In genomic region chr6:42268016-42268834, GRCh38 we compare ENCODE assay signal across 20 cellular contexts. TPM values are rescaled to one million over a fixed set of nuclear protein-coding genes. Genes with fewer than 3 reads are reported as not detected.
DNase-seq lines count a peak whose midpoint lies in the region; ATAC-seq and TF ChIP-seq lines count a peak whose summit lies in the region.
"Had no signal": no experiment of that assay in that cellular context is flagged by ENCODE, and none has a peak within 500 bp of the region (broad histone marks: within the 10 kb centered on the region; RNA-seq: fewer than 3 reads in every experiment).

No MANE protein-coding gene starts in this region.

- H3K4me1 ChIP-seq in HEK293 (ENCODE audit: control insufficient read depth, insufficient read depth, low read length) = no peaks in the 10 kb centered on the region
- no peaks in the 10 kb centered on the region for H3K4me1 ChIP-seq in foreskin keratinocyte

- no peaks in the 10 kb centered on the region for H3K36me3 ChIP-seq in HEK293 (ENCODE audit: control insufficient read depth in 2 of 2, insufficient read depth in 1 of 2, low read length in 2 of 2)

- no peak overlapping the region for H3K4me3 Mint-ChIP-seq in activated naive CD4-positive, alpha-beta T cell treated with anti-CD3 and anti-CD28 coated beads for 36 hours
- H3K4me3 Mint-ChIP-seq in central memory CD8-positive, alpha-beta T cell = no peak overlapping the region
- H3K4me3 Mint-ChIP-seq in stimulated activated memory B cell treated with anti-CD40 and anti-IgM and Interleukin-4, amounts not matched to agents 10 μg/mL and 1 μg/mL and 100 μg/mL, for 72 hours = no peak overlapping the region

- H3K27me3 Mint-ChIP-seq in activated naive CD4-positive, alpha-beta T cell treated with anti-CD3 and anti-CD28 coated beads for 36 hours (ENCODE audit: low read depth) = no peaks in the 10 kb centered on the region
- no peaks in the 10 kb centered on the region for H3K27me3 Mint-ChIP-seq in central memory CD8-positive, alpha-beta T cell
- H3K27me3 Mint-ChIP-seq in stimulated activated memory B cell treated with anti-CD40 and anti-IgM and Interleukin-4, amounts not matched to agents 10 μg/mL and 1 μg/mL and 100 μg/mL, for 72 hours = no peaks in the 10 kb centered on the region

- H3K36me3 Mint-ChIP-seq in activated naive CD4-positive, alpha-beta T cell treated with anti-CD3 and anti-CD28 coated beads, Interleukin-2, amount 50 U/mL, for 72 hours = peaks cover 0 to 6% of the 10 kb centered on the region in 2 donors
- peaks cover 2% of the 10 kb centered on the region for H3K36me3 Mint-ChIP-seq in activated naive CD4-positive, alpha-beta T cell treated with anti-CD3 and anti-CD28 coated beads for 36 hours (ENCODE audit: low read depth)
- H3K36me3 Mint-ChIP-seq in central memory CD8-positive, alpha-beta T cell (ENCODE audit: insufficient read depth) = peaks cover 19% of the 10 kb centered on the region
- peaks cover 5% of the 10 kb centered on the region for H3K36me3 Mint-ChIP-seq in stimulated activated memory B cell treated with anti-CD40 and anti-IgM and Interleukin-4, amounts not matched to agents 10 μg/mL and 1 μg/mL and 100 μg/mL, for 72 hours

- no peaks in the 10 kb centered on the region for H3K27me3 ChIP-seq in foreskin keratinocyte

- H3K9me3 Mint-ChIP-seq in activated naive CD4-positive, alpha-beta T cell treated with anti-CD3 and anti-CD28 coated beads, Interleukin-2, amount 50 U/mL, for 72 hours = no peaks in the 10 kb centered on the region
- no peaks in the 10 kb centered on the region for H3K9me3 Mint-ChIP-seq in activated naive CD4-positive, alpha-beta T cell treated with anti-CD3 and anti-CD28 coated beads for 36 hours
- no peaks in the 10 kb centered on the region for H3K9me3 Mint-ChIP-seq in central memory CD8-positive, alpha-beta T cell
- no peaks in the 10 kb centered on the region for H3K9me3 Mint-ChIP-seq in stimulated activated memory B cell treated with anti-CD40 and anti-IgM and Interleukin-4, amounts not matched to agents 10 μg/mL and 1 μg/mL and 100 μg/mL, for 72 hours

- POLR2A ChIA-PET in HEK293 (lab: Yijun Ruan, JAX) = no interaction called here

- peak overlapping the region; percentile 74 to 75 for H3K27ac Mint-ChIP-seq in activated naive CD4-positive, alpha-beta T cell treated with anti-CD3 and anti-CD28 coated beads, Interleukin-2, amount 50 U/mL, for 72 hours
- no peak overlapping the region for H3K27ac Mint-ChIP-seq in activated naive CD4-positive, alpha-beta T cell treated with anti-CD3 and anti-CD28 coated beads for 36 hours
- peak overlapping the region; percentile 19 for H3K27ac Mint-ChIP-seq in central memory CD8-positive, alpha-beta T cell (ENCODE audit: low read depth)
- H3K27ac Mint-ChIP-seq in stimulated activated memory B cell treated with anti-CD40 and anti-IgM and Interleukin-4, amounts not matched to agents 10 μg/mL and 1 μg/mL and 100 μg/mL, for 72 hours = peak overlapping the region; percentile 35

- TF ChIP-seq CTCF in HEK293 (tag by site-specific recombination; IDR thresholded peaks at IDR 0.05) = no peak
- no peak for TF ChIP-seq CTCF in foreskin keratinocyte (conservative IDR thresholded peaks at IDR 0.05)

- CTCF ChIA-PET in activated naive CD4-positive, alpha-beta T cell treated with anti-CD3 and anti-CD28 coated beads for 36 hours (lab: Charles Lee) = interaction anchor here (1.5 kb wide), 1 partner anchor 279 kb away, joined by 6 read pairs; no protein-coding TSS in a partner anchor
- CTCF ChIA-PET in HEK293 (lab: Yijun Ruan, JAX) = interaction anchor here (0.8 to 1.0 kb wide), 2 partner anchors 8 to 280 kb away, joined by 3 to 4 read pairs; no protein-coding TSS in a partner anchor

- H3K27ac ChIP-seq in HEK293 (ENCODE audit: extremely low read depth, low read depth, low read length) = no peak overlapping the region
- H3K27ac ChIP-seq in foreskin keratinocyte = no peak overlapping the region
- H3K27ac ChIP-seq: C4-2B, HL-60 had no signal

- ATAC-seq in activated naive CD4-positive, alpha-beta T cell treated with anti-CD3 and anti-CD28 coated beads, Interleukin-2, amount 50 U/mL, for 72 hours = no peak
- ATAC-seq in central memory CD8-positive, alpha-beta T cell (replicated peaks; ENCODE audit: extremely low read depth, poor library complexity, severe bottlenecking) = no peak
- no peak for ATAC-seq in stimulated activated memory B cell treated with anti-CD40 and anti-IgM and Interleukin-4, amounts not matched to agents 10 μg/mL and 1 μg/mL and 100 μg/mL, for 72 hours
- no peak for ATAC-seq in HG03135 (IDR thresholded peaks at IDR 0.05; ENCODE audit: unreplicated experiment)
- no peak for ATAC-seq in foreskin keratinocyte
- ATAC-seq: HepG2 had no signal

- H3K4me1 Mint-ChIP-seq in activated naive CD4-positive, alpha-beta T cell treated with anti-CD3 and anti-CD28 coated beads for 36 hours (ENCODE audit: low read depth) = no peaks in the 10 kb centered on the region
- H3K4me1 Mint-ChIP-seq in central memory CD8-positive, alpha-beta T cell = peaks cover 27% of the 10 kb centered on the region
- peaks cover 21% of the 10 kb centered on the region for H3K4me1 Mint-ChIP-seq in stimulated activated memory B cell treated with anti-CD40 and anti-IgM and Interleukin-4, amounts not matched to agents 10 μg/mL and 1 μg/mL and 100 μg/mL, for 72 hours

- DNase-seq in activated naive CD4-positive, alpha-beta T cell treated with anti-CD3 and anti-CD28 coated beads, Interleukin-2, amount 50 U/mL, for 72 hours (ENCODE audit: low spot score in 2 of 2) = no peak
- DNase-seq in activated naive CD4-positive, alpha-beta T cell treated with anti-CD3 and anti-CD28 coated beads for 36 hours = no peak
- DNase-seq in central memory CD8-positive, alpha-beta T cell (ENCODE audit: low spot score in 2 of 2) = no peak
- no peak for DNase-seq in foreskin keratinocyte
- DNase-seq: EL, GF-D8, GOT3, KG1, MV-4-11, NCI-H1105 treated with DMSO at 0.1 percent for 48 hours, NCI-H2029 treated with DMSO at 0.1 percent for 48 hours, NCI-H2171, NCI-H524 treated with DMSO at 0.1 percent for 48 hours, Right ventricle myocardium superior had no signal

- intact Hi-C loops in activated naive CD4-positive, alpha-beta T cell treated with anti-CD3 and anti-CD28 coated beads for 36 hours (cut with micrococcal nuclease) = no loop called here

- no peak overlapping the region for H3K4me3 ChIP-seq in HEK293 (ENCODE audit: low read depth, low read length)

- H3K9me3 ChIP-seq in HEK293 (ENCODE audit: control insufficient read depth, insufficient read depth, low read depth, low read length) = no peaks in the 10 kb centered on the region

TF ChIP-seq in HEK293, 187 proteins besides CTCF, POLR2A, EP300 and RAD21:
- no peak for TF ChIP-seq ZNF654 (tag by site-specific recombination; IDR thresholded peaks at IDR 0.05; ENCODE audit: low read depth)
- 0 out of 2 replicates have a peak, but pooled peaks have one; percentile 15 for TF ChIP-seq ZBTB44 (tag by site-specific recombination; IDR thresholded peaks at IDR 0.05)

RNA-seq across cellular contexts. Expression of gene MRPS10, which starts 50.6 kb away (rescaled TPM):
- 10 to 100 TPM; 30.8 to 37.4 TPM for total RNA-seq in activated naive CD4-positive, alpha-beta T cell treated with anti-CD3 and anti-CD28 coated beads, Interleukin-2, amount 50 U/mL, for 72 hours
- total RNA-seq in activated naive CD4-positive, alpha-beta T cell treated with anti-CD3 and anti-CD28 coated beads for 36 hours = 10 to 100 TPM; 39.7 to 40.7 TPM
- total RNA-seq in foreskin keratinocyte = 64.2 and 65.2 TPM in 2 replicates
- polyA plus RNA-seq in foreskin keratinocyte = 46.2 and 52.4 TPM in 2 replicates
